8 cellular contexts compared by ENCODE assay signal in genomic region chr1:162632234-162632666, GRCh38. TPM values are rescaled to one million over a fixed set of nuclear protein-coding genes. Genes with fewer than 3 reads are reported as not detected.
A peak's percentile ranks its signal among the peaks of the same experiment; 100 is the strongest.
DNase-seq lines count a peak whose midpoint lies in the region; ATAC-seq, FAIRE-seq and TF ChIP-seq lines count a peak whose summit lies in the region.
"Had no signal": no experiment of that assay in that cellular context is flagged by ENCODE, and none has a peak within 500 bp of the region (broad histone marks: within the 10 kb centered on the region; RNA-seq: fewer than 3 reads in every experiment).

TSS of gene DDR2 (plus strand) at chr1:162632464. CDS start at chr1:162719064, 86,600 bp downstream.

- no peak within 1 kb of the TSS for H3K4me3 Mint-ChIP-seq in effector memory CD8-positive, alpha-beta T cell
- H3K4me3 Mint-ChIP-seq: memory B cell had no signal

- FAIRE-seq in urothelium cell line (lab: Jason Lieb, UNC) = no peak

- TF ChIP-seq CTCF in dorsolateral prefrontal cortex (IDR thresholded peaks at IDR 0.05 in 54 of 56, conservative IDR thresholded peaks at IDR 0.05 in 2 of 56; ENCODE audit: low read depth in 1 of 56, partially characterized antibody in 56 of 56) = no peak

- peak within 1 kb of the TSS; percentile 66 for H3K4me3 ChIP-seq in MG63
- H3K4me3 ChIP-seq in dorsolateral prefrontal cortex = peak within 1 kb of the TSS in 58 of 59 donors; percentile 14 to 67 (median 45)

- no peak for ATAC-seq in GM18870 (IDR thresholded peaks at IDR 0.05; ENCODE audit: unreplicated experiment)
- ATAC-seq in effector memory CD8-positive, alpha-beta T cell (replicated peaks) = no peak

- DNase-seq in MG63 (peak; percentile 89), dorsolateral prefrontal cortex (no peak), midbrain (lab: John Stamatoyannopoulos, UW) (peak; percentile 24), urothelium cell line (ENCODE audit: low spot score) (peak; percentile 46)
- no peak for DNase-seq in effector memory CD8-positive, alpha-beta T cell
- DNase-seq in activated CD8-positive, alpha-beta memory T cell treated with anti-CD3 and anti-CD28 coated beads for 24 hours = no peak

- H3K4me1 Mint-ChIP-seq in effector memory CD8-positive, alpha-beta T cell (ENCODE audit: low read depth in 2 of 2) = peaks cover 0 to 4% of the 10 kb centered on the region in 2 donors
- H3K4me1 Mint-ChIP-seq: memory B cell had no signal

- H3K27ac Mint-ChIP-seq in effector memory CD8-positive, alpha-beta T cell = no peak within 1 kb of the TSS
- H3K27ac Mint-ChIP-seq: memory B cell had no signal

- no peaks in the 10 kb centered on the region for H3K9me3 ChIP-seq in MG63

- peaks cover 6% of the 10 kb centered on the region; the same call in 1 of the 2 replicates for H3K36me3 ChIP-seq in MG63

- H3K27me3 Mint-ChIP-seq in effector memory CD8-positive, alpha-beta T cell = peaks cover 10% of the 10 kb centered on the region in 2 donors

- H3K27ac ChIP-seq in dorsolateral prefrontal cortex = peak within 1 kb of the TSS in 51 of 59 donors; percentile 3 to 84 (median 58)

- intact Hi-C loops in dorsolateral prefrontal cortex (cut with DNase I) = no loop called here

- no peaks in the 10 kb centered on the region for H3K9me3 Mint-ChIP-seq in effector memory CD8-positive, alpha-beta T cell
- H3K9me3 Mint-ChIP-seq: memory B cell had no signal

- H3K27me3 ChIP-seq in MG63 = no peaks in the 10 kb centered on the region
- no peaks in the 10 kb centered on the region for H3K27me3 ChIP-seq in dorsolateral prefrontal cortex

- H3K36me3 Mint-ChIP-seq in effector memory CD8-positive, alpha-beta T cell (ENCODE audit: insufficient read depth) = peaks cover 2% of the 10 kb centered on the region
- H3K36me3 Mint-ChIP-seq: memory B cell had no signal

RNA-seq across cellular contexts. Expression of gene DDR2, which starts in this region (rescaled TPM):
- 38.1 and 51.2 TPM in 2 replicates for total RNA-seq in MG63 (2014; rRNA removed; shearing (Covaris generic); ENCODE audit: low replicate concordance)
- total RNA-seq in dorsolateral prefrontal cortex = 10 to 100 TPM in 119 of 120 experiments, 1 to 10 TPM in 1; 8.0 to 49.9 (median 20.1) TPM

Comparison
In these comparisons a context has a peak if more than half of its experiments do, and no peak if none do; other contexts are left out.
1. DNase-seq: peak in MG63 (single experiment), midbrain (single experiment) and urothelium cell line (single experiment); none in dorsolateral prefrontal cortex (0 of 10), effector memory CD8-positive, alpha-beta T cell (0 of 3) and activated CD8-positive, alpha-beta memory T cell treated with anti-CD3 and anti-CD28 coated beads for 24 hours (single experiment).